28 cellular contexts compared by ENCODE assay signal in genomic region chr7:115940462-115941060, GRCh38.
DNase-seq lines count a peak whose midpoint lies in the region; ATAC-seq and TF ChIP-seq lines count a peak whose summit lies in the region.
"Had no signal": no experiment of that assay in that cellular context is flagged by ENCODE, and none has a peak within 500 bp of the region (broad histone marks: within the 10 kb centered on the region; RNA-seq: fewer than 3 reads in every experiment).

No MANE protein-coding gene starts in this region.

- no peak overlapping the region for H3K4me3 ChIP-seq in left lung
- no peak overlapping the region for H3K4me3 ChIP-seq in H7 (ENCODE audit: insufficient read depth, low read depth, low read length)
- H3K4me3 ChIP-seq: cardiac muscle cell, coronary artery, K562, right lobe of liver, SJSA1, uterus had no signal

- DNase-seq in AML-193 (lab: John Stamatoyannopoulos, UW) (peak; percentile 18 to 28), KBM-7 (peak; percentile 50), SKM-1 (lab: John Stamatoyannopoulos, UW; ENCODE audit: unreplicated experiment) (peak; percentile 2), left lung (no peak), H7 (no peak), islet precursor cell (no peak), NK-92 (lab: John Stamatoyannopoulos, UW; ENCODE audit: unreplicated experiment) (no peak)
- DNase-seq: activated CD4-positive, alpha-beta T cell treated with anti-CD3 and anti-CD28 coated beads for 36 hours; activated effector memory CD4-positive, alpha-beta T cell treated with Interleukin-2 at 50 U/mL for 16 hours; activated naive CD8-positive, alpha-beta T cell treated with anti-CD3 and anti-CD28 coated beads for 36 hours; activated T-cell treated with anti-CD3 and anti-CD28 coated beads for 4 hours; aorta; effector memory CD8-positive, alpha-beta T cell; foreskin melanocyte; left cardiac atrium; mesenchymal stem cell; NCI-H146; NCI-H524; NK-92 treated with Interleukin-12 subunit alpha and Interleukin-12 subunit beta, amount 100 ng/mL, for 24 hours; right lobe of liver; stimulated activated CD4-positive, alpha-beta T cell treated with anti-CD3 and anti-CD28 coated beads, Interleukin-4, amount 100 ng/mL, for 24 hours; uterus had no signal

- no peak overlapping the region for H3K27ac ChIP-seq in left lung
- H3K27ac ChIP-seq: cardiac muscle cell, coronary artery, right lobe of liver, SJSA1, uterus had no signal

- in situ Hi-C loops in KBM-7 (cut with MboI; ENCODE audit: low pct_unique_long_range_greater_than_20kb, low sequenced_read_pairs), result no loop called here

- no peaks in the 10 kb centered on the region for H3K9me3 ChIP-seq in left lung
- H3K9me3 ChIP-seq: right lobe of liver, SJSA1, uterus had no signal

- peak; percentile 9 to 17 for TF ChIP-seq CTCF in left lung (IDR thresholded peaks at IDR 0.05)

- no peaks in the 10 kb centered on the region for H3K36me3 ChIP-seq in left lung
- no peaks in the 10 kb centered on the region for H3K36me3 ChIP-seq in H7 (replicated peaks; ENCODE audit: control insufficient read depth, insufficient read depth, low read length)
- H3K36me3 ChIP-seq: cardiac muscle cell, right lobe of liver, SJSA1, uterus had no signal

- intact Hi-C loops in left lung (cut with DNase I), result no loop called here

- ATAC-seq in left lung, result no peak
- no peak for ATAC-seq in HG02840 (IDR thresholded peaks at IDR 0.05; ENCODE audit: low FRiP score, unreplicated experiment)
- ATAC-seq: activated CD4-positive, alpha-beta T cell treated with anti-CD3 and anti-CD28 coated beads for 36 hours; effector memory CD8-positive, alpha-beta T cell; K562; left cardiac atrium; stimulated activated memory B cell treated with anti-CD40 and anti-IgM and Interleukin-4, amounts not matched to agents 10 μg/mL and 1 μg/mL and 100 μg/mL, for 72 hours had no signal

- H3K4me1 ChIP-seq in left lung, result no peaks in the 10 kb centered on the region
- H3K4me1 ChIP-seq: right lobe of liver, SJSA1, uterus had no signal

- H3K27me3 ChIP-seq in left lung, result no peaks in the 10 kb centered on the region
- no peaks in the 10 kb centered on the region for H3K27me3 ChIP-seq in H7 (ENCODE audit: control insufficient read depth, insufficient read depth, low read length)
- H3K27me3 ChIP-seq: cardiac muscle cell, right lobe of liver, uterus had no signal

Comparison
In these comparisons a context has a peak if more than half of its experiments do, and no peak if none do; other contexts are left out.
1. DNase-seq: peak in AML-193 (2 of 2), KBM-7 (single experiment) and SKM-1 (single experiment); none in left lung (0 of 2), H7 (single experiment), islet precursor cell (single experiment) and NK-92 (single experiment).